Comparison of ENCODE assay signal across 5 cellular contexts in the genomic region with DNA sequence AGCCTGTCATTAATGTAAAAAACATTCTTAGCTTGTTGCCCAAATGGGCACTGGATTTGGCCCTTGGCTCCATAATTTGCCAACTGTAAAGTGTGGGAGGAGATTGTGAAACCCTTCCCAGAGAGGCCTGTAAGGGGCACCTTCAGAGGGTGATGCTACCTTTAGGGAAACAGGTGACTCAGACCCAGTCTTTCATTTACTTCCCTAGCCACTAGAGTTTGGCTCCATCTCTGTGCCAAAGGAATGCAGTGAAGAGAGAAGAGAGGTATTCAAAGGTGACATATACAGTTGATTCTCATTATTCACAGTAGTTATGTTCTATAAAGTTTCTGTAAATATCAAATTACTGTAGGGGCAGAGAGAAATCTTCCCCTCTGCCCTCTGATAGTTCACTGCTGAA.
A peak's percentile ranks its signal among the peaks of the same experiment; 100 is the strongest.
DNase-seq lines count a peak whose midpoint lies in the region; ATAC-seq and TF ChIP-seq lines count a peak whose summit lies in the region.
"Not testable (repeated sequence)": the region's sequence is repeated elsewhere in the genome, so short reads cannot be mapped to it uniquely, and the experiment has no call there.

No MANE protein-coding gene starts in this region.

- H3K9me2 ChIP-seq in HCT116 (ENCODE audit: insufficient read depth); PC-3 (replicated peaks; ENCODE audit: low read length): not testable (repeated sequence)

- intact Hi-C loops in Calu3 (cut with micrococcal nuclease; ENCODE audit: unreplicated experiment); HCT116 (cut with micrococcal nuclease); PC-3 (cut with micrococcal nuclease); left lung (cut with DNase I): not testable (repeated sequence)

- H3K27ac Mint-ChIP-seq in Calu3 (ENCODE audit: unreplicated experiment) = peak overlapping the region; percentile 56

- H3K4me1 Mint-ChIP-seq in Calu3 (ENCODE audit: low read depth, unreplicated experiment) = not testable (repeated sequence)

- H3K9me3 ChIP-seq in HCT116 (ENCODE audit: control insufficient read depth in 1 of 2, insufficient read depth in 1 of 2, low read depth in 1 of 2, low read length in 2 of 2); PC-3 (ENCODE audit: low read length); RWPE2 (ENCODE audit: severe bottlenecking); left lung: not testable (repeated sequence)

- not testable (repeated sequence) for H3K36me3 Mint-ChIP-seq in Calu3 (ENCODE audit: insufficient read depth, unreplicated experiment)

- CTCF ChIA-PET in Calu3 (lab: Charles Lee); HCT116 (lab: Charles Lee); PC-3 (lab: Charles Lee): not testable (repeated sequence)

- POLR2A ChIA-PET in HCT116 (lab: Charles Lee); PC-3 (lab: Charles Lee; ENCODE audit: unreplicated experiment): not testable (repeated sequence)

- RAD21 ChIA-PET in HCT116 (lab: Charles Lee; ENCODE audit: low non-redundant PET in 1 of 2, low total read pairs in 2 of 2, uncharacterized antibody in 2 of 2, unreplicated experiment in 2 of 2) = not testable (repeated sequence)

- H3K27ac ChIP-seq in HCT116 (ENCODE audit: low read depth, low read length); PC-3 (ENCODE audit: low read length); RWPE2 (ENCODE audit: poor library complexity, severe bottlenecking); left lung: not testable (repeated sequence)

- not testable (repeated sequence) for H3K4me1 ChIP-seq in HCT116 (ENCODE audit: control insufficient read depth in 1 of 2, insufficient read depth in 2 of 2, low read length in 2 of 2); PC-3 (ENCODE audit: insufficient read depth, low read length); RWPE2 (ENCODE audit: insufficient read depth, poor library complexity, severe bottlenecking); left lung

- not testable (repeated sequence) for H3K9me3 Mint-ChIP-seq in Calu3 (ENCODE audit: low read depth, unreplicated experiment)

- not testable (repeated sequence) for H3K4me2 ChIP-seq in HCT116 (ENCODE audit: low read length); PC-3 (ENCODE audit: low read length)

- not testable (repeated sequence) for H4K20me1 ChIP-seq in HCT116 (ENCODE audit: insufficient read depth); PC-3 (ENCODE audit: low read length)

- not testable (repeated sequence) for H3K9ac ChIP-seq in HCT116 (ENCODE audit: low read length); PC-3 (ENCODE audit: low read length)

- TF ChIP-seq RAD21 in HCT116 (IDR thresholded peaks at IDR 0.05; ENCODE audit: low read depth) = not testable (repeated sequence)

- TF ChIP-seq POLR2A in HCT116 (IDR thresholded peaks at IDR 0.05; ENCODE audit: borderline replicate concordance, extremely low read depth, insufficient read depth, insufficient read length) = not testable (repeated sequence)

- H3K36me3 ChIP-seq in HCT116 (ENCODE audit: control insufficient read depth in 1 of 2, insufficient read depth in 2 of 2, low read length in 2 of 2); PC-3 (ENCODE audit: low read depth, low read length); RWPE2 (ENCODE audit: low read depth); left lung: not testable (repeated sequence)

- H3K79me2 ChIP-seq in HCT116 (ENCODE audit: insufficient read depth, low read length); PC-3 (ENCODE audit: low read length): not testable (repeated sequence)

- H3F3A ChIP-seq in PC-3 (ENCODE audit: low read length, unreplicated experiment) = not testable (repeated sequence)

- ATAC-seq in HCT116 (peak; percentile 34; the same call in 1 of the 2 replicates), PC-3 (peak; percentile 81), RWPE2 (ENCODE audit: low read depth) (peak; percentile 61), left lung (peak; percentile 16)

- not testable (repeated sequence) for H3K27me3 Mint-ChIP-seq in Calu3 (ENCODE audit: unreplicated experiment)

- H3K27me3 ChIP-seq in HCT116 (ENCODE audit: insufficient read depth, low read length); PC-3 (ENCODE audit: low read length); RWPE2 (ENCODE audit: insufficient read depth, poor library complexity, severe bottlenecking); left lung: not testable (repeated sequence)

- not testable (repeated sequence) for H3K4me3 ChIP-seq in HCT116 (replicated peaks in 1 of 2; ENCODE audit: low read depth in 1 of 2, low read length in 2 of 2); PC-3 (ENCODE audit: low read length); RWPE2 (ENCODE audit: severe bottlenecking); left lung

- not testable (repeated sequence) for H2AFZ ChIP-seq in HCT116 (ENCODE audit: low read depth, low read length, poor library complexity, severe bottlenecking); PC-3 (ENCODE audit: low read length)

- BruUV-seq in Calu3 (replicated peaks; lab: Mats Ljungman, UMichigan); HCT116 (replicated peaks; lab: Mats Ljungman, UMichigan); PC-3 (replicated peaks; lab: Mats Ljungman, UMichigan): not testable (repeated sequence)

- TF ChIP-seq CTCF in Calu3 (IDR thresholded peaks at IDR 0.05; ENCODE audit: unreplicated experiment); HCT116 (IDR thresholded peaks at IDR 0.05 in 2 of 3, conservative IDR thresholded peaks at IDR 0.05 in 1 of 3; ENCODE audit: borderline replicate concordance in 1 of 3, insufficient read depth in 1 of 3, low read depth in 2 of 3, low read length in 2 of 3); PC-3 (conservative IDR thresholded peaks at IDR 0.05; ENCODE audit: low read depth, low read length); RWPE2 (IDR thresholded peaks at IDR 0.05; ENCODE audit: poor library complexity, severe bottlenecking); left lung (IDR thresholded peaks at IDR 0.05): not testable (repeated sequence)

- not testable (repeated sequence) for H3K4me3 Mint-ChIP-seq in Calu3 (ENCODE audit: low read depth, unreplicated experiment)

- DNase-seq in Calu3; HCT116 (ENCODE audit: low read depth, low spot score); PC-3; RWPE2 (ENCODE audit: low spot score); left lung: not testable (repeated sequence)

Comparison
In these comparisons a context has a peak if more than half of its experiments do, and no peak if none do; other contexts are left out.
1. ATAC-seq: peak in every context shown above with its lines; median percentile 81 in PC-3; 61 in RWPE2; 34 in HCT116; 16 in left lung.